ENCODE assay signal across 8 cellular contexts in the genomic region with DNA sequence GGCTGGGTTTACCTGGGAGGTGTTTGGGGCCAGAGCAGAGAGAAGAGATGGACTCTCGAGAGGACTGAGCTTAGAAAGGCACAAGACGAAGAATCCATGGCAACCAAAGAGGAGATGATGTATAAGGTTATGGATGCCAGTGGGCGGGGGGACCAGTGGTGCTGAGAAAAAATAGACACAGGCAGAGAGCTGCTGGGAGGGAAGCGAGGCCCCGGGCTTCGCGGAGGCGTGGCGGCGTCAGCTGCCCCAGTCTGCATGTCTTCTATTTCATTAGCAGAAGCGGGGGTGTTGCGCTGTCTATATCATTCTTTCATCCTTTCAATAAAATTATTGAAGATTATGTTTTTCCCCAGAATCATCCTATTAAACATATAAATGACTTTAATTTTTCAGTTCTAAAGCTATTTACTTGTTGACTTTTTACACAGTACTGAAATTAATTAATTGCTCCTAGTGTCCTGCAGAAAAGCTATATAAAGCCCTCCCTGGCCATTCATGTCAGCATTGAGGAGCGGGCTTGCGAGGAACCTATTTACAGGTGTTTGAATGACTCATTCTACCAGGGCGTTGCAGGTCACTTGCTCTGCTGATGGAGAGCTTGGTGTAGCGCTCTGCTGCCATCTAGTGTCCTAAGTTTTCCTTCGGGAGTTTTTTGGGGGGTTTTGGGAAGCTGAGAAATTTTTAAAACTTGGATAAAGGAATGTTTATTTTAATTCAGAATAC. TPM values are rescaled to one million over a fixed set of nuclear protein-coding genes. Genes with fewer than 3 reads are reported as not detected.
DNase-seq lines count a peak whose midpoint lies in the region; ATAC-seq lines count a peak whose summit lies in the region.

No MANE protein-coding gene starts in this region.

- DNase-seq in NCI-H524 (lab: John Stamatoyannopoulos, UW): peak; percentile 11 to 54
- DNase-seq in NCI-H524 treated with DMSO at 0.1 percent for 48 hours (lab: John Stamatoyannopoulos, UW): no peak
- peak; percentile 85 for DNase-seq in NCI-H748 (lab: John Stamatoyannopoulos, UW; ENCODE audit: unreplicated experiment)
- DNase-seq in activated CD8-positive, alpha-beta memory T cell treated with anti-CD3 and anti-CD28 coated beads, Interleukin-2, amount 50 U/mL, for 24 hours (ENCODE audit: extremely low read depth): peak; percentile 21
- peak; percentile 52 for DNase-seq in epidermal melanocyte (ENCODE audit: insufficient read length, low spot score)
- DNase-seq in naive thymus-derived CD4-positive, alpha-beta T cell: peak; percentile 13 to 65 (median 49)
- peak; percentile 65 for DNase-seq in stimulated activated naive CD4-positive, alpha-beta T cell treated with Interleukin-2 at 50 U/mL for 16 hours (lab: John Stamatoyannopoulos, UW)

- H3K9me3 Mint-ChIP-seq in naive thymus-derived CD4-positive, alpha-beta T cell: no peaks in the 10 kb centered on the region

- H3K27me3 Mint-ChIP-seq in naive thymus-derived CD4-positive, alpha-beta T cell: no peaks in the 10 kb centered on the region

- no peaks in the 10 kb centered on the region for H3K4me1 ChIP-seq in naive thymus-derived CD4-positive, alpha-beta T cell (ENCODE audit: control insufficient read depth in 2 of 2, insufficient read depth in 2 of 2, low read length in 2 of 2)

- intact Hi-C loops in naive thymus-derived CD4-positive, alpha-beta T cell (cut with micrococcal nuclease): loop anchor here (1.0 to 10.0 kb wide), 6 partner anchors 34 to 1054 kb away; partner anchors contain the start of genes LMTK2 (in 2 of the 2), BAIAP2L1 (in 1 of the 2) and SDHAF3 (in 1 of the 2)

- H3K36me3 Mint-ChIP-seq in naive thymus-derived CD4-positive, alpha-beta T cell: peaks cover 0 to 34% (median 0%) of the 10 kb centered on the region in 5 donors

- no peak overlapping the region for H3K4me3 Mint-ChIP-seq in naive thymus-derived CD4-positive, alpha-beta T cell

- peak; percentile 60 for ATAC-seq in HG03097 (IDR thresholded peaks at IDR 0.05; ENCODE audit: low FRiP score, unreplicated experiment)
- peak; percentile 85 for ATAC-seq in naive thymus-derived CD4-positive, alpha-beta T cell

- peaks cover 0 to 19% (median 4%) of the 10 kb centered on the region in 3 experiments for H3K36me3 ChIP-seq in naive thymus-derived CD4-positive, alpha-beta T cell (ENCODE audit: control insufficient read depth in 2 of 3, insufficient read depth in 3 of 3, low read length in 3 of 3)

- H3K27me3 ChIP-seq in naive thymus-derived CD4-positive, alpha-beta T cell (ENCODE audit: control insufficient read depth in 2 of 2, insufficient read depth in 2 of 2, low read length in 2 of 2): no peaks in the 10 kb centered on the region

- CTCF ChIA-PET in naive thymus-derived CD4-positive, alpha-beta T cell (lab: Charles Lee): interaction anchor here (0.7 to 6.4 kb wide), 20 partner anchors 8 to 242 kb away, joined by 3 to 85 read pairs (median 5); partner anchors contain the start of gene LMTK2

- H3K9me3 ChIP-seq in naive thymus-derived CD4-positive, alpha-beta T cell (ENCODE audit: control insufficient read depth in 2 of 3, low read length in 3 of 3): no peaks in the 10 kb centered on the region

- no peak overlapping the region for H3K27ac ChIP-seq in naive thymus-derived CD4-positive, alpha-beta T cell (ENCODE audit: low read depth, low read length)

- H3K4me1 Mint-ChIP-seq in naive thymus-derived CD4-positive, alpha-beta T cell: peaks cover 11 to 34% (median 26%) of the 10 kb centered on the region in 7 donors

- POLR2A ChIA-PET in naive thymus-derived CD4-positive, alpha-beta T cell (lab: Charles Lee): interaction anchor here (0.5 to 1.4 kb wide), 7 partner anchors 8 to 1761 kb away, joined by 3 to 8 read pairs (median 3); partner anchors contain the start of genes GJC3 and LMTK2

- peak overlapping the region in 2 of 9 donors; percentile 26 to 38 for H3K27ac Mint-ChIP-seq in naive thymus-derived CD4-positive, alpha-beta T cell

- H3K4me3 ChIP-seq in naive thymus-derived CD4-positive, alpha-beta T cell (ENCODE audit: low read length): no peak overlapping the region

RNA-seq across cellular contexts. Expression of gene BHLHA15, which starts 42.9 kb away (rescaled TPM):
- under 1 TPM in 2 of 5 experiments, not detected in 3; 0.39 to 0.80 TPM for total RNA-seq in naive thymus-derived CD4-positive, alpha-beta T cell
- polyA plus RNA-seq in naive thymus-derived CD4-positive, alpha-beta T cell: not detected
